ENCODE assay signal across 10 cellular contexts in genomic region chr20:57902478-57902877, GRCh38.
DNase-seq lines count a peak whose midpoint lies in the region; ATAC-seq and TF ChIP-seq lines count a peak whose summit lies in the region.
"Had no signal": no experiment of that assay in that cellular context is flagged by ENCODE, and none has a peak within 500 bp of the region (broad histone marks: within the 10 kb centered on the region; RNA-seq: fewer than 3 reads in every experiment).

No MANE protein-coding gene starts in this region.

- TF ChIP-seq CTCF in Peyer's patch (IDR thresholded peaks at IDR 0.05), result no peak

- H3K27ac ChIP-seq in BLaER1 treated with 17β-estradiol and CSF1 and Interleukin-3, amounts not matched to agents 10 nM and 100 nM, result no peak overlapping the region
- no peak overlapping the region for H3K27ac ChIP-seq in Peyer's patch

- H3K9ac ChIP-seq in BLaER1 treated with 17β-estradiol and CSF1 and Interleukin-3, amounts not matched to agents 10 nM and 100 nM, result no peak overlapping the region

- no peak overlapping the region for H3K4me3 ChIP-seq in BLaER1 treated with 17β-estradiol and CSF1 and Interleukin-3, amounts not matched to agents 10 nM and 100 nM
- H3K4me3 ChIP-seq in Peyer's patch, result no peak overlapping the region

- H3K4me1 ChIP-seq in BLaER1 treated with 17β-estradiol and CSF1 and Interleukin-3, amounts not matched to agents 10 nM and 100 nM, result peaks cover 28 to 44% (median 36%) of the 10 kb centered on the region in 10 experiments
- no peaks in the 10 kb centered on the region for H3K4me1 ChIP-seq in Peyer's patch

- H3K4me2 ChIP-seq in BLaER1 treated with 17β-estradiol and CSF1 and Interleukin-3, amounts not matched to agents 10 nM and 100 nM, result peak overlapping the region; percentile 5 to 51 (median 30); a peak in 20 of 22 replicates

- DNase-seq in HT-29 (ENCODE audit: low spot score) (peak; percentile 40), dedifferentiated amniotic fluid mesenchymal stem cell (ENCODE audit: extremely low spot score) (peak; percentile 55), Kasumi-1 (lab: John Stamatoyannopoulos, UW) (no peak), Peyer's patch (no peak), head of caudate nucleus (no peak)
- DNase-seq in stimulated activated naive CD4-positive, alpha-beta T cell treated with Interleukin-2 at 50 U/mL for 16 hours (lab: John Stamatoyannopoulos, UW), result no peak
- DNase-seq: activated T-cell treated with anti-CD3 and anti-CD28 coated beads, Interleukin-2, amount 50 U/mL, for 4 hours; NCI-H446 had no signal

- no peaks in the 10 kb centered on the region for H3K9me3 ChIP-seq in BLaER1 treated with 17β-estradiol and CSF1 and Interleukin-3, amounts not matched to agents 10 nM and 100 nM (replicated peaks in 1 of 11)
- no peaks in the 10 kb centered on the region for H3K9me3 ChIP-seq in Peyer's patch

- TF ChIP-seq POLR2A in Peyer's patch (IDR thresholded peaks at IDR 0.05), result no peak

- intact Hi-C loops in head of caudate nucleus (cut with DNase I), result no loop called here

- H3K36me3 ChIP-seq in BLaER1 treated with 17β-estradiol and CSF1 and Interleukin-3, amounts not matched to agents 10 nM and 100 nM, result no peaks in the 10 kb centered on the region
- H3K36me3 ChIP-seq in Peyer's patch, result no peaks in the 10 kb centered on the region

- peaks cover 0 to 33% (median 0%) of the 10 kb centered on the region in 11 experiments; a peak in 4 of 22 replicates for H3K27me3 ChIP-seq in BLaER1 treated with 17β-estradiol and CSF1 and Interleukin-3, amounts not matched to agents 10 nM and 100 nM
- no peaks in the 10 kb centered on the region for H3K27me3 ChIP-seq in Peyer's patch

- peak; percentile 74 for ATAC-seq in GM21367 (IDR thresholded peaks at IDR 0.05; ENCODE audit: unreplicated experiment)

- peaks cover 0 to 9% (median 0%) of the 10 kb centered on the region in 11 experiments; a peak in 2 of 22 replicates for H4K20me1 ChIP-seq in BLaER1 treated with 17β-estradiol and CSF1 and Interleukin-3, amounts not matched to agents 10 nM and 100 nM

Comparison
In these comparisons a context has a peak if more than half of its experiments do, and no peak if none do; other contexts are left out.
1. DNase-seq: peak in HT-29 (single experiment) and dedifferentiated amniotic fluid mesenchymal stem cell (single experiment); none in Kasumi-1 (0 of 2), stimulated activated naive CD4-positive, alpha-beta T cell treated with Interleukin-2 at 50 U/mL for 16 hours (single experiment), Peyer's patch (0 of 3) and head of caudate nucleus (0 of 42).